33 cellular contexts compared by ENCODE assay signal in genomic region chr17:56099649-56100048, GRCh38. TPM values are rescaled to one million over a fixed set of nuclear protein-coding genes. Genes with fewer than 3 reads are reported as not detected.
DNase-seq lines count a peak whose midpoint lies in the region; ATAC-seq, FAIRE-seq and TF ChIP-seq lines count a peak whose summit lies in the region.
"Had no signal": no experiment of that assay in that cellular context is flagged by ENCODE, and none has a peak within 500 bp of the region (broad histone marks: within the 10 kb centered on the region; RNA-seq: fewer than 3 reads in every experiment).

No MANE protein-coding gene starts in this region.

- DNase-seq in AG09319 (ENCODE audit: extremely low read depth, low read depth) (peak; percentile 60), GM23248 (peak; percentile 74), astrocyte (ENCODE audit: low read depth) (peak; percentile 43), left lung (no peak), medulla oblongata (ENCODE audit: extremely low spot score) (no peak), hypothalamus (lab: John Stamatoyannopoulos, UW) (no peak), anterior cingulate cortex (lab: John Stamatoyannopoulos, UW) (no peak), sciatic nerve (ENCODE audit: low spot score) (no peak)
- DNase-seq: activated CD4-positive, alpha-beta T cell treated with anti-CD3 and anti-CD28 coated beads, Interleukin-2, amount 50 U/mL, for 1 hour; activated CD4-positive, CD25-positive, alpha-beta regulatory T cell; activated gamma-delta T cell; activated naive CD8-positive, alpha-beta T cell treated with anti-CD3 and anti-CD28 coated beads, Interleukin-2, amount 10 ng/mL, durations not matched to agents 7 days and 5 days; activated T-cell treated with anti-CD3 and anti-CD28 coated beads, Interleukin-2, amount 50 U/mL, for 4 hours; body of pancreas; cerebellar nuclear complex; immature natural killer cell; left colon; mesenchymal stem cell; NCI-H1105; NCI-H187; NCI-H446 treated with DMSO at 0.1 percent for 48 hours; ovary; stimulated activated naive CD4-positive, alpha-beta T cell treated with Interleukin-2 at 50 U/mL for 16 hours; T-cell had no signal

- no peak overlapping the region for H3K4me3 Mint-ChIP-seq in astrocyte (ENCODE audit: unreplicated experiment)
- H3K4me3 Mint-ChIP-seq: activated naive CD8-positive, alpha-beta T cell treated with anti-CD3 and anti-CD28 coated beads, Interleukin-2, amount 10 ng/mL, durations not matched to agents 7 days and 5 days; activated T-cell treated with anti-CD3 and anti-CD28 coated beads, Interleukin-2, amount 50 U/mL, for 4 hours; GM23338; immature natural killer cell; T-cell had no signal

- H4K20me1 ChIP-seq in GM23248 (ENCODE audit: insufficient read depth) (no peaks in the 10 kb centered on the region), astrocyte (ENCODE audit: insufficient read depth, low read length) (no peaks in the 10 kb centered on the region)
- H4K20me1 ChIP-seq: BLaER1 had no signal

- H2AFZ ChIP-seq in GM23248 (no peak overlapping the region), astrocyte (ENCODE audit: low read depth, low read length) (no peak overlapping the region)
- H2AFZ ChIP-seq: GM23338 had no signal

- in situ Hi-C loops in GM23248 (cut with MboI), result no loop called here

- no peak overlapping the region for H3K27ac ChIP-seq in GM23248
- H3K27ac ChIP-seq in astrocyte (ENCODE audit: low read depth, low read length), result no peak overlapping the region
- no peak overlapping the region for H3K27ac ChIP-seq in left lung
- H3K27ac ChIP-seq: A549, BLaER1, body of pancreas, esophagus muscularis mucosa, ovary, skin epidermis had no signal

- TF ChIP-seq CTCF in AG09319 (IDR thresholded peaks at IDR 0.05; ENCODE audit: low read depth, low read length) (no peak), astrocyte (IDR thresholded peaks at IDR 0.05; ENCODE audit: insufficient read depth, low read depth, low read length) (no peak), left lung (IDR thresholded peaks at IDR 0.05) (no peak)

- peaks cover 10% of the 10 kb centered on the region; the same call in 1 of the 2 replicates for H3F3A ChIP-seq in GM23248 (ENCODE audit: insufficient read depth)

- intact Hi-C loops in left lung (cut with DNase I) (no loop called here), sciatic nerve (cut with DNase I) (no loop called here)

- WGBS in GM23248 (ENCODE audit: low coverage in 1 of 2, low lambda C conversion rate in 2 of 2, missing lambda C conversion rate in 2 of 2), 2 experiments, result 20% methylated on average over 5 of the region's 5 CpGs

- H3K9me2 ChIP-seq in GM23248 (ENCODE audit: insufficient read depth), result no peaks in the 10 kb centered on the region

- ATAC-seq in left lung, result peak; percentile 78
- ATAC-seq in sciatic nerve, result no peak
- ATAC-seq: A549; activated T-cell treated with anti-CD3 and anti-CD28 coated beads, Interleukin-2, amount 50 U/mL, for 4 hours; body of pancreas; GM23338; left colon; T-cell had no signal

- H3K4me1 ChIP-seq in GM23248 (ENCODE audit: insufficient read depth) (no peaks in the 10 kb centered on the region), astrocyte (ENCODE audit: insufficient read depth, low read length) (no peaks in the 10 kb centered on the region), left lung (no peaks in the 10 kb centered on the region)
- H3K4me1 ChIP-seq: A549, BLaER1, body of pancreas, esophagus muscularis mucosa had no signal

- H3K9ac ChIP-seq in GM23248 (no peak overlapping the region), astrocyte (ENCODE audit: low read length) (no peak overlapping the region)
- H3K9ac ChIP-seq: BLaER1 had no signal

- no peak overlapping the region for H3K27ac Mint-ChIP-seq in astrocyte (ENCODE audit: unreplicated experiment)
- H3K27ac Mint-ChIP-seq: activated naive CD8-positive, alpha-beta T cell treated with anti-CD3 and anti-CD28 coated beads, Interleukin-2, amount 10 ng/mL, durations not matched to agents 7 days and 5 days; GM23338; immature natural killer cell; T-cell had no signal

- FAIRE-seq in astrocyte (lab: Jason Lieb, UNC), result no peak
- FAIRE-seq: A549, G401.6, RCC 7860 had no signal

- no peak overlapping the region for H3K4me3 ChIP-seq in GM23248
- H3K4me3 ChIP-seq in astrocyte (ENCODE audit: insufficient read depth, low read depth, low read length), result no peak overlapping the region
- no peak overlapping the region for H3K4me3 ChIP-seq in left lung
- H3K4me3 ChIP-seq: A549, BLaER1, body of pancreas, esophagus muscularis mucosa, GM23338, ovary, skin epidermis had no signal

- H3K9me3 ChIP-seq in GM23248 (ENCODE audit: low read depth) (no peaks in the 10 kb centered on the region), astrocyte (ENCODE audit: insufficient read depth, low read depth, low read length) (no peaks in the 10 kb centered on the region), left lung (no peaks in the 10 kb centered on the region)
- H3K9me3 ChIP-seq: A549, BLaER1, body of pancreas, esophagus muscularis mucosa, ovary had no signal

- no peaks in the 10 kb centered on the region for H3K36me3 ChIP-seq in GM23248 (ENCODE audit: low read depth)
- H3K36me3 ChIP-seq in astrocyte (ENCODE audit: insufficient read depth, low read length), result no peaks in the 10 kb centered on the region
- no peaks in the 10 kb centered on the region for H3K36me3 ChIP-seq in left lung
- H3K36me3 ChIP-seq: BLaER1, esophagus muscularis mucosa, ovary had no signal

- H3K79me2 ChIP-seq in GM23248 (ENCODE audit: insufficient read depth), result no peaks in the 10 kb centered on the region
- H3K79me2 ChIP-seq in astrocyte (ENCODE audit: insufficient read depth, low read length), result no peaks in the 10 kb centered on the region

- peaks cover 40% of the 10 kb centered on the region for H3K27me3 ChIP-seq in GM23248 (replicated peaks; ENCODE audit: insufficient read depth)
- no peaks in the 10 kb centered on the region for H3K27me3 ChIP-seq in astrocyte (ENCODE audit: insufficient read depth, low read length)
- no peaks in the 10 kb centered on the region for H3K27me3 ChIP-seq in left lung
- H3K27me3 ChIP-seq: BLaER1, body of pancreas, esophagus muscularis mucosa, ovary had no signal

- H3K27me3 Mint-ChIP-seq in astrocyte (ENCODE audit: low read depth, unreplicated experiment), result peaks cover 5% of the 10 kb centered on the region

- H3K9me3 Mint-ChIP-seq in astrocyte (ENCODE audit: unreplicated experiment), result no peaks in the 10 kb centered on the region
- H3K9me3 Mint-ChIP-seq: activated T-cell treated with anti-CD3 and anti-CD28 coated beads, Interleukin-2, amount 50 U/mL, for 4 hours; GM23338; T-cell had no signal

- no peaks in the 10 kb centered on the region for H3K36me3 Mint-ChIP-seq in astrocyte (ENCODE audit: low read depth, unreplicated experiment)
- H3K36me3 Mint-ChIP-seq: activated naive CD8-positive, alpha-beta T cell treated with anti-CD3 and anti-CD28 coated beads, Interleukin-2, amount 10 ng/mL, durations not matched to agents 7 days and 5 days; immature natural killer cell; T-cell had no signal

- no peaks in the 10 kb centered on the region for H3K4me1 Mint-ChIP-seq in astrocyte (ENCODE audit: low read depth, unreplicated experiment)
- H3K4me1 Mint-ChIP-seq: activated naive CD8-positive, alpha-beta T cell treated with anti-CD3 and anti-CD28 coated beads, Interleukin-2, amount 10 ng/mL, durations not matched to agents 7 days and 5 days; immature natural killer cell; T-cell had no signal

- H3K4me2 ChIP-seq in GM23248 (ENCODE audit: unreplicated experiment), result no peak overlapping the region
- no peak overlapping the region for H3K4me2 ChIP-seq in astrocyte (ENCODE audit: low read length)
- H3K4me2 ChIP-seq: A549, BLaER1, GM23338 had no signal

RNA-seq across cellular contexts. Expression of gene ANKFN1, which starts 53.6 kb away (rescaled TPM):
- total RNA-seq in GM23248 (2014; rRNA removed; shearing (Covaris generic)), result 0.54 and 0.76 TPM in 2 replicates
- 0.16 and 0.64 TPM in 2 replicates for polyA plus RNA-seq in GM23248 (2016; fragmentation: Nextera tagmentation; extraction: Ambion mirVana)
- total RNA-seq in astrocyte, result not detected in 2 replicates
- 1 to 10 TPM in 1 of 2 donors, under 1 TPM in 1; 0.52 to 1.8 TPM for total RNA-seq in left lung
- 1.6 TPM for total RNA-seq in sciatic nerve
- total RNA-seq: activated naive CD8-positive, alpha-beta T cell treated with anti-CD3 and anti-CD28 coated beads, Interleukin-2, amount 10 ng/mL, durations not matched to agents 7 days and 5 days; activated T-cell treated with anti-CD3 and anti-CD28 coated beads, Interleukin-2, amount 50 U/mL, for 4 hours; dermis microvascular lymphatic vessel endothelial cell; GM23338; renal cortical epithelial cell; T-cell had no signal
- polyA plus RNA-seq: GM23338, immature natural killer cell had no signal

Comparison
In these comparisons a context has a peak if more than half of its experiments do, and no peak if none do; other contexts are left out.
1. DNase-seq: peak in AG09319 (single experiment), GM23248 (single experiment) and astrocyte (single experiment); none in left lung (0 of 2), medulla oblongata (single experiment), hypothalamus (0 of 51), anterior cingulate cortex (0 of 58) and sciatic nerve (single experiment).